In the genomic region with DNA sequence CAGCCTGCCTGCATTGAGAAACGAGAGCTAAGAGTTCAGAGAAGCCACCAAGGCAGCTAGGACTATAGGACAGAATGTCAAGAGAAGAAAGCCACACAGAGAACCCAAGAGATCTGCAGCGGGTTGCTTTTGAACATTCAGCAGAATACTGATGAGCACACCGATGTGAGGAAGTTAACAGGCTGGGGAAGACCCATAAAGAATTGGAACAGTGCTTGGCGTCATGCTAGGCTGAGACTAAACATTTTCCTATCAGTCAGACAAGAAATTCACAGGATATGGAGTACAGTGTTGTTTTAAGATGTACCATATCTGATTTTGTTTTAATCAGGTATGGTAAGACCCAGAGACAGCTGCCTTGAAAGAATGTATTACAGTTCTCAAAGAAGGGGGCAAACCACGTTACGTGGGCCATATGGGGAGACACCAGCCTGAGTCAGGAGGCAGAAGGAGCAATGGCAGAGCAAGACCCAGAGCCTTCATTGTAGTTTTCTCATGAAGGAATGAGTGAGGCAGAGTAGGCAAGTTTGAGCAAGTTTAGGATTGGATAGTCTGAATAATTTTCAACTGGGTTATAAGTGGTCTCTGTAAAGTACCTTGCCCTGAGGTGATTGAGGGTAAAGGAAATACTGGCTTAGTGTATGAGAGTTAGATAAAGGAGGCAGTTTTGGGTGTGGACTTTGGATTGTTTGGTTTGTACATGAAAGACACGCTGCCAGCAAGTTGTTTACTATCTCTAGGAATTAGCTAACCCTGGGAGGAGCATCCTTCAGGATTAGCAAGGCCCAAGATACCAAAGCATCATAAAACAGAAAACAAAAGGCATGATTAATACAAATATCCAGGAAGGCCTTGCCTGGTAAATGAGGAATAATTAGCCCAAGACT, we compare ENCODE assay signal across 12 cellular contexts. TPM values are rescaled to one million over a fixed set of nuclear protein-coding genes. Genes with fewer than 3 reads are reported as not detected.
DNase-seq lines count a peak whose midpoint lies in the region; ATAC-seq, FAIRE-seq and TF ChIP-seq lines count a peak whose summit lies in the region.
"Had no signal": no experiment of that assay in that cellular context is flagged by ENCODE, and none has a peak within 500 bp of the region (broad histone marks: within the 10 kb centered on the region; RNA-seq: fewer than 3 reads in every experiment).

No MANE protein-coding gene starts in this region.

- intact Hi-C loops in natural killer cell (cut with micrococcal nuclease) (no loop called here), K562 (cut with micrococcal nuclease) (no loop called here), mucosa of descending colon (cut with DNase I, micrococcal nuclease) (no loop called here), lower leg skin (cut with DNase I; ENCODE audit: low total_unique reads) (no loop called here), kidney (cut with DNase I) (no loop called here)

- CTCF ChIA-PET in K562 (lab: Yijun Ruan, JAX; ENCODE audit: low intra/inter-chr PET ratio), result no interaction called here

- 48% methylated on average over 5 of the region's 7 CpGs for WGBS in K562 (ENCODE audit: insufficient coverage, low coverage, missing lambda C conversion rate)
- 52 to 53% methylated on average over 7 of the region's 7 CpGs for WGBS in lower leg skin, 2 donors

- H3K79me2 ChIP-seq in K562 (ENCODE audit: control insufficient read depth, insufficient read depth, low read length), result no peaks in the 10 kb centered on the region; the same call in 2 of the 3 replicates

- no peak overlapping the region for H3K4me3 Mint-ChIP-seq in natural killer cell
- no peak overlapping the region for H3K4me3 Mint-ChIP-seq in natural killer cell treated with Interleukin-12 subunit alpha and Interleukin-12 subunit beta and Interleukin-15 and Interleukin-18, amount 100 ng/mL, for 72 hours

- POLR2A ChIA-PET in K562 (lab: Yijun Ruan, JAX), result interaction anchor here (0.6 to 1.6 kb wide), 3 partner anchors 13 to 38 kb away, joined by 3 to 4 read pairs (median 4); no protein-coding TSS in a partner anchor

- H3K4me3 ChIP-seq in K562 (no peak overlapping the region), mucosa of descending colon (no peak overlapping the region), lower leg skin (ENCODE audit: low read depth, poor library complexity, severe bottlenecking) (no peak overlapping the region), kidney (ENCODE audit: low read length in 2 of 2) (no peak overlapping the region)
- H3K4me3 ChIP-seq: ascending aorta had no signal

- H3K27me3 Mint-ChIP-seq in natural killer cell (ENCODE audit: low read depth in 2 of 2), result no peaks in the 10 kb centered on the region
- no peaks in the 10 kb centered on the region for H3K27me3 Mint-ChIP-seq in natural killer cell treated with Interleukin-12 subunit alpha and Interleukin-12 subunit beta and Interleukin-15 and Interleukin-18, amount 100 ng/mL, for 72 hours

- no peak overlapping the region for H3K4me2 ChIP-seq in K562 (ENCODE audit: insufficient read depth, low read length)
- H3K4me2 ChIP-seq: SK-N-SH had no signal

- TF ChIP-seq POLR2A in K562 (conservative IDR thresholded peaks at IDR 0.05) (peak; percentile 30; the same call in 1 of the 2 replicates), lower leg skin (IDR thresholded peaks at IDR 0.05) (no peak)

- H3K9ac ChIP-seq in K562 (ENCODE audit: insufficient read depth in 1 of 2, low read depth in 2 of 2, low read length in 2 of 2) (no peak overlapping the region), kidney (ENCODE audit: low read length in 2 of 2) (no peak overlapping the region)
- H3K9ac ChIP-seq: SK-N-SH had no signal

- H3K4me1 Mint-ChIP-seq in natural killer cell, result no peaks in the 10 kb centered on the region
- peaks cover 0 to 7% of the 10 kb centered on the region in 2 donors for H3K4me1 Mint-ChIP-seq in natural killer cell treated with Interleukin-12 subunit alpha and Interleukin-12 subunit beta and Interleukin-15 and Interleukin-18, amount 100 ng/mL, for 72 hours (ENCODE audit: low read depth in 2 of 2)

- H3K27ac ChIP-seq in K562 (ENCODE audit: extremely low read depth, low read depth, low read length) (no peak overlapping the region), kidney (ENCODE audit: low read depth in 2 of 2, low read length in 2 of 2) (no peak overlapping the region)

- no peak overlapping the region for H2AFZ ChIP-seq in K562 (ENCODE audit: low read depth, low read length)

- H3K4me1 ChIP-seq in K562 (replicated peaks in 1 of 2; ENCODE audit: control insufficient read depth in 2 of 2, insufficient read depth in 2 of 2, low read length in 2 of 2) (peaks cover 0 to 4% of the 10 kb centered on the region in 2 experiments; a peak in 2 of 5 replicates), mucosa of descending colon (ENCODE audit: low read depth) (peaks cover 16% of the 10 kb centered on the region), kidney (ENCODE audit: control insufficient read depth in 1 of 2, insufficient read depth in 1 of 2, low read depth in 1 of 2, low read length in 2 of 2) (peaks cover 9 to 10% of the 10 kb centered on the region in 2 donors)

- H3K9me3 Mint-ChIP-seq in natural killer cell, result no peaks in the 10 kb centered on the region
- no peaks in the 10 kb centered on the region for H3K9me3 Mint-ChIP-seq in natural killer cell treated with Interleukin-12 subunit alpha and Interleukin-12 subunit beta and Interleukin-15 and Interleukin-18, amount 100 ng/mL, for 72 hours

- H3K9me3 ChIP-seq in K562 (replicated peaks; ENCODE audit: control insufficient read depth, insufficient read depth, low read depth, low read length) (no peaks in the 10 kb centered on the region), mucosa of descending colon (no peaks in the 10 kb centered on the region), kidney (ENCODE audit: control insufficient read depth in 1 of 2, low read length in 2 of 2) (no peaks in the 10 kb centered on the region)
- H3K9me3 ChIP-seq: ascending aorta, SK-N-SH had no signal

- no peaks in the 10 kb centered on the region for H4K20me1 ChIP-seq in K562 (replicated peaks; ENCODE audit: control insufficient read depth, insufficient read depth, low read length)

- H3K36me3 ChIP-seq in K562 (ENCODE audit: control insufficient read depth, insufficient read depth, low read length) (peaks cover 12% of the 10 kb centered on the region; the same call in 2 of the 3 replicates), mucosa of descending colon (ENCODE audit: low read depth) (no peaks in the 10 kb centered on the region), kidney (ENCODE audit: control insufficient read depth in 1 of 2, insufficient read depth in 2 of 2, low read length in 2 of 2) (peaks cover 0 to 11% of the 10 kb centered on the region in 2 donors)

- ATAC-seq in natural killer cell (no peak), K562 (peak; percentile 22; the same call in 2 of the 3 replicates), mucosa of descending colon (peak; percentile 85), GM19023 (IDR thresholded peaks at IDR 0.05; ENCODE audit: unreplicated experiment) (no peak), GM21526 (IDR thresholded peaks at IDR 0.05; ENCODE audit: low FRiP score, unreplicated experiment) (no peak)
- no peak for ATAC-seq in natural killer cell treated with Interleukin-12 subunit alpha and Interleukin-12 subunit beta and Interleukin-15 and Interleukin-18, amount 100 ng/mL, for 72 hours

- in situ Hi-C loops in K562 (cut with MboI), result no loop called here

- no peak for TF ChIP-seq EP300 in K562 (IDR thresholded peaks at IDR 0.05; ENCODE audit: low read length)

- no peaks in the 10 kb centered on the region for H3K27me3 ChIP-seq in K562 (ENCODE audit: control insufficient read depth in 2 of 2, insufficient read depth in 2 of 2, low read length in 2 of 2)
- H3K27me3 ChIP-seq: ascending aorta had no signal

- H3K9me1 ChIP-seq in K562 (ENCODE audit: control insufficient read depth, insufficient read depth, low read length), result no peaks in the 10 kb centered on the region

- FAIRE-seq in K562 (lab: Jason Lieb, UNC), result no peak
- FAIRE-seq in kidney (lab: Jason Lieb, UNC), result no peak

- no TSS peak for BruUV-seq in K562 (replicated peaks; lab: Mats Ljungman, UMichigan)

- TF ChIP-seq CTCF in natural killer cell (IDR thresholded peaks at IDR 0.05), result no peak
- TF ChIP-seq CTCF in K562 (IDR thresholded peaks at IDR 0.05 in 2 of 3, conservative IDR thresholded peaks at IDR 0.05 in 1 of 3; ENCODE audit: insufficient read depth in 2 of 3, low read depth in 1 of 3, low read length in 3 of 3), result no peak
- TF ChIP-seq CTCF in mucosa of descending colon (IDR thresholded peaks at IDR 0.05), result no peak
- TF ChIP-seq CTCF in lower leg skin (IDR thresholded peaks at IDR 0.05), result no peak
- no peak for TF ChIP-seq CTCF in kidney (IDR thresholded peaks at IDR 0.05; ENCODE audit: borderline replicate concordance, extremely low read depth, insufficient read depth)

- no peak for DNase-seq in natural killer cell
- DNase-seq in natural killer cell treated with Interleukin-12 subunit alpha and Interleukin-12 subunit beta and Interleukin-15 and Interleukin-18, amount 100 ng/mL, for 72 hours (ENCODE audit: low spot score), result no peak
- DNase-seq in K562 (ENCODE audit: extremely low read depth in 1 of 4, low spot score in 3 of 4), result no peak
- peak in 1 of 3 donors; percentile 71 for DNase-seq in mucosa of descending colon
- no peak for DNase-seq in lower leg skin (ENCODE audit: low spot score in 2 of 2)
- DNase-seq in kidney, result no peak
- DNase-seq: activated CD4-positive, alpha-beta T cell treated with anti-CD3 and anti-CD28 coated beads, Interleukin-2, amount 50 U/mL, for 4 hours; Karpas-422; SK-N-SH had no signal

- TF ChIP-seq RAD21 in K562 (CRISPR knock-in tag; conservative IDR thresholded peaks at IDR 0.05 in 1 of 2, IDR thresholded peaks at IDR 0.05 in 1 of 2), result no peak

- H3K36me3 Mint-ChIP-seq in natural killer cell, result no peaks in the 10 kb centered on the region
- H3K36me3 Mint-ChIP-seq in natural killer cell treated with Interleukin-12 subunit alpha and Interleukin-12 subunit beta and Interleukin-15 and Interleukin-18, amount 100 ng/mL, for 72 hours, result peaks cover 17% of the 10 kb centered on the region

- H3K27ac Mint-ChIP-seq in natural killer cell, result peak overlapping the region; percentile 13 to 38
- no peak overlapping the region for H3K27ac Mint-ChIP-seq in natural killer cell treated with Interleukin-12 subunit alpha and Interleukin-12 subunit beta and Interleukin-15 and Interleukin-18, amount 100 ng/mL, for 72 hours

RNA-seq across cellular contexts. Expression of a gene that starts 14.3 kb away (rescaled TPM):
- total RNA-seq in natural killer cell (1 to 10 TPM; 1.7 to 4.8 (median 2.3) TPM), K562 (2014; rRNA removed) (1.8 and 1.9 TPM in 2 replicates), K562 (2014; rRNA removed; fragmentation: Illumina TruSeq; extraction: Trizol) (0.29 and 0.44 TPM in 2 replicates), K562 (2015; rRNA removed; fragmentation: Illumina TruSeq; extraction: Trizol) (0.45 and 0.51 TPM in 2 replicates), K562 (2021) (1.1 and 1.4 TPM in 2 replicates), mucosa of descending colon (10 to 100 TPM in 2 of 3 donors, 1 to 10 TPM in 1; 7.5 to 15.7 (median 15.7) TPM), lower leg skin (10 to 100 TPM; 12.5 to 19.2 (median 16.5) TPM), kidney (47.6 TPM)
- total RNA-seq in natural killer cell treated with Interleukin-12 subunit alpha and Interleukin-12 subunit beta and Interleukin-15 and Interleukin-18, amount 100 ng/mL, for 72 hours, result 1 to 10 TPM; 1.8 to 2.3 TPM
- total RNA-seq in K562 (2011; cell fraction: chromatin; rRNA removed; ENCODE audit: low replicate concordance), result 1.9 and 6.9 TPM in 2 replicates
- total RNA-seq in K562 (2011; cell fraction: nucleolus; rRNA removed), result 5.9 and 6.5 TPM in 2 replicates
- total RNA-seq in K562 (2011; cell fraction: nucleoplasm; rRNA removed), result 3.1 and 5.1 TPM in 2 replicates
- polyA plus RNA-seq in K562 (2011; rRNA removed) (2.2 and 2.8 TPM in 2 replicates), K562 (2014; fragmentation: Illumina TruSeq; extraction: Trizol) (0.62 and 0.84 TPM in 2 replicates), K562 (2014; fragmentation: Nextera tagmentation; extraction: Ambion mirVana) (under 1 TPM in 1 of 2 experiments, not detected in 1; 0.10 TPM), K562 (2014; rRNA removed) (1.7 and 2.8 TPM in 2 replicates), kidney (ENCODE audit: insufficient read depth, low read depth, low replicate concordance) (23.4 TPM)
- 3.5 and 4.5 TPM in 2 replicates for polyA plus RNA-seq in K562 (2011; cell fraction: cytosol; rRNA removed)
- 16.6 and 22.0 TPM in 2 replicates for polyA plus RNA-seq in K562 (2011; cell fraction: nucleus; rRNA removed)
- 0.92 and 3.8 TPM in 2 replicates for polyA plus RNA-seq in K562 (2012)
- 0.35 and 0.42 TPM in 2 replicates for polyA minus RNA-seq in K562 (2011; rRNA and poly(A)+ RNA removed)
- 0.48 and 0.73 TPM in 2 replicates for polyA minus RNA-seq in K562 (2011; cell fraction: cytosol; rRNA and poly(A)+ RNA removed)
- 1.3 TPM in 2 replicates for polyA minus RNA-seq in K562 (2011; cell fraction: nucleus; rRNA and poly(A)+ RNA removed)

RNA-seq across cellular contexts. Expression of a gene that starts 22.8 kb away (rescaled TPM):
- 10 to 100 TPM; 40.9 to 44.6 (median 44.0) TPM for total RNA-seq in natural killer cell
- total RNA-seq in natural killer cell treated with Interleukin-12 subunit alpha and Interleukin-12 subunit beta and Interleukin-15 and Interleukin-18, amount 100 ng/mL, for 72 hours, result 100 to 1,000 TPM; 104 to 117 TPM
- 75.3 and 99.4 TPM in 2 replicates for total RNA-seq in K562 (2011; cell fraction: chromatin; rRNA removed; ENCODE audit: low replicate concordance)
- 77.6 and 88.4 TPM in 2 replicates for total RNA-seq in K562 (2011; cell fraction: nucleolus; rRNA removed)
- total RNA-seq in K562 (2011; cell fraction: nucleoplasm; rRNA removed), result 86.2 and 92.8 TPM in 2 replicates
- 234 and 278 TPM in 2 replicates for total RNA-seq in K562 (2014; rRNA removed)
- total RNA-seq in K562 (2014; rRNA removed; fragmentation: Illumina TruSeq; extraction: Trizol), result 274 and 289 TPM in 2 replicates
- 266 and 281 TPM in 2 replicates for total RNA-seq in K562 (2015; rRNA removed; fragmentation: Illumina TruSeq; extraction: Trizol)
- 131 and 132 TPM in 2 replicates for total RNA-seq in K562 (2021)
- polyA plus RNA-seq in K562 (2011; rRNA removed), result 120 and 151 TPM in 2 replicates
- 249 and 264 TPM in 2 replicates for polyA plus RNA-seq in K562 (2011; cell fraction: cytosol; rRNA removed)
- polyA plus RNA-seq in K562 (2011; cell fraction: nucleus; rRNA removed), result 86.3 and 104 TPM in 2 replicates
- polyA plus RNA-seq in K562 (2012), result 144 and 316 TPM in 2 replicates
- 271 and 366 TPM in 2 replicates for polyA plus RNA-seq in K562 (2014; fragmentation: Illumina TruSeq; extraction: Trizol)
- 100 to 1,000 TPM; 274 to 281 TPM for polyA plus RNA-seq in K562 (2014; fragmentation: Nextera tagmentation; extraction: Ambion mirVana)
- 236 and 249 TPM in 2 replicates for polyA plus RNA-seq in K562 (2014; rRNA removed)
- polyA minus RNA-seq in K562 (2011; rRNA and poly(A)+ RNA removed), result 231 and 354 TPM in 2 replicates
- polyA minus RNA-seq in K562 (2011; cell fraction: cytosol; rRNA and poly(A)+ RNA removed), result 87.0 and 105 TPM in 2 replicates
- 38.2 and 60.6 TPM in 2 replicates for polyA minus RNA-seq in K562 (2011; cell fraction: nucleus; rRNA and poly(A)+ RNA removed)
- total RNA-seq in mucosa of descending colon, result 10 to 100 TPM; 56.6 to 77.6 (median 77.2) TPM
- 100 to 1,000 TPM; 108 to 134 (median 116) TPM for total RNA-seq in lower leg skin
- 73.7 TPM for total RNA-seq in kidney
- polyA plus RNA-seq in kidney (ENCODE audit: insufficient read depth, low read depth, low replicate concordance), result 136 TPM

RNA-seq across cellular contexts. Expression of a gene that starts 23.7 kb away (rescaled TPM):
- total RNA-seq in natural killer cell (100 to 1,000 TPM in 1 of 3 donors, 10 to 100 TPM in 2; 76.9 to 102 (median 94.9) TPM), K562 (2014; rRNA removed) (51.8 and 85.3 TPM in 2 replicates), K562 (2014; rRNA removed; fragmentation: Illumina TruSeq; extraction: Trizol) (45.4 and 47.2 TPM in 2 replicates), K562 (2015; rRNA removed; fragmentation: Illumina TruSeq; extraction: Trizol) (51.0 and 52.7 TPM in 2 replicates), K562 (2021) (67.8 and 69.2 TPM in 2 replicates), mucosa of descending colon (100 to 1,000 TPM; 188 to 243 (median 242) TPM), lower leg skin (100 to 1,000 TPM in 1 of 4 donors, 10 to 100 TPM in 3; 67.0 to 124 (median 95.9) TPM), kidney (150 TPM)
- total RNA-seq in natural killer cell treated with Interleukin-12 subunit alpha and Interleukin-12 subunit beta and Interleukin-15 and Interleukin-18, amount 100 ng/mL, for 72 hours, result 100 to 1,000 TPM; 105 to 111 TPM
- 19.1 and 56.0 TPM in 2 replicates for total RNA-seq in K562 (2011; cell fraction: chromatin; rRNA removed; ENCODE audit: low replicate concordance)
- total RNA-seq in K562 (2011; cell fraction: nucleolus; rRNA removed), result 46.4 and 51.1 TPM in 2 replicates
- 29.2 and 47.6 TPM in 2 replicates for total RNA-seq in K562 (2011; cell fraction: nucleoplasm; rRNA removed)
- polyA plus RNA-seq in K562 (2011; rRNA removed) (60.4 and 68.9 TPM in 2 replicates), K562 (2014; fragmentation: Illumina TruSeq; extraction: Trizol) (50.3 and 58.1 TPM in 2 replicates), K562 (2014; fragmentation: Nextera tagmentation; extraction: Ambion mirVana) (10 to 100 TPM; 31.5 to 48.8 TPM), K562 (2014; rRNA removed) (45.3 and 48.9 TPM in 2 replicates), kidney (ENCODE audit: insufficient read depth, low read depth, low replicate concordance) (111 TPM)
- 79.6 and 131 TPM in 2 replicates for polyA plus RNA-seq in K562 (2011; cell fraction: cytosol; rRNA removed)
- 40.8 and 61.4 TPM in 2 replicates for polyA plus RNA-seq in K562 (2011; cell fraction: nucleus; rRNA removed)
- 44.7 and 52.7 TPM in 2 replicates for polyA plus RNA-seq in K562 (2012)
- 51.0 and 71.0 TPM in 2 replicates for polyA minus RNA-seq in K562 (2011; rRNA and poly(A)+ RNA removed)
- polyA minus RNA-seq in K562 (2011; cell fraction: cytosol; rRNA and poly(A)+ RNA removed), result 68.5 and 68.7 TPM in 2 replicates
- polyA minus RNA-seq in K562 (2011; cell fraction: nucleus; rRNA and poly(A)+ RNA removed), result 17.6 and 24.5 TPM in 2 replicates

RNA-seq across cellular contexts. Expression of a gene that starts 24.4 kb away (rescaled TPM):
- total RNA-seq in natural killer cell, result 10 to 100 TPM in 1 of 3 donors, 1 to 10 TPM in 2; 4.0 to 11.9 (median 7.0) TPM
- 10 to 100 TPM; 13.7 to 59.5 TPM for total RNA-seq in natural killer cell treated with Interleukin-12 subunit alpha and Interleukin-12 subunit beta and Interleukin-15 and Interleukin-18, amount 100 ng/mL, for 72 hours
- 9.0 and 28.5 TPM in 2 replicates for total RNA-seq in K562 (2011; cell fraction: chromatin; rRNA removed; ENCODE audit: low replicate concordance)
- total RNA-seq in K562 (2011; cell fraction: nucleolus; rRNA removed), result 30.5 and 31.9 TPM in 2 replicates
- total RNA-seq in K562 (2011; cell fraction: nucleoplasm; rRNA removed), result 15.0 and 17.6 TPM in 2 replicates
- total RNA-seq in K562 (2014; rRNA removed), result 10.7 and 12.0 TPM in 2 replicates
- total RNA-seq in K562 (2014; rRNA removed; fragmentation: Illumina TruSeq; extraction: Trizol), result 2.5 and 2.9 TPM in 2 replicates
- total RNA-seq in K562 (2015; rRNA removed; fragmentation: Illumina TruSeq; extraction: Trizol), result 6.9 and 7.1 TPM in 2 replicates
- total RNA-seq in K562 (2021), result 11.1 and 12.5 TPM in 2 replicates
- polyA plus RNA-seq in K562 (2011; rRNA removed), result 6.6 and 8.0 TPM in 2 replicates
- 9.0 and 21.5 TPM in 2 replicates for polyA plus RNA-seq in K562 (2011; cell fraction: cytosol; rRNA removed)
- 24.8 and 45.2 TPM in 2 replicates for polyA plus RNA-seq in K562 (2011; cell fraction: nucleus; rRNA removed)
- 11.5 and 24.6 TPM in 2 replicates for polyA plus RNA-seq in K562 (2012)
- polyA plus RNA-seq in K562 (2014; fragmentation: Illumina TruSeq; extraction: Trizol), result 7.1 and 10.4 TPM in 2 replicates
- under 1 TPM; 0.46 to 0.81 TPM for polyA plus RNA-seq in K562 (2014; fragmentation: Nextera tagmentation; extraction: Ambion mirVana)
- polyA plus RNA-seq in K562 (2014; rRNA removed), result 9.6 and 11.8 TPM in 2 replicates
- 2.7 and 4.9 TPM in 2 replicates for polyA minus RNA-seq in K562 (2011; rRNA and poly(A)+ RNA removed)
- polyA minus RNA-seq in K562 (2011; cell fraction: cytosol; rRNA and poly(A)+ RNA removed), result 7.2 and 8.3 TPM in 2 replicates
- polyA minus RNA-seq in K562 (2011; cell fraction: nucleus; rRNA and poly(A)+ RNA removed), result 6.9 and 8.3 TPM in 2 replicates
- 100 to 1,000 TPM in 1 of 3 donors, 10 to 100 TPM in 2; 10.9 to 124 (median 57.2) TPM for total RNA-seq in mucosa of descending colon
- total RNA-seq in lower leg skin, result 1 to 10 TPM; 1.5 to 6.9 (median 4.2) TPM
- 169 TPM for total RNA-seq in kidney
- 153 TPM for polyA plus RNA-seq in kidney (ENCODE audit: insufficient read depth, low read depth, low replicate concordance)
- total RNA-seq: ascending aorta had no signal

Comparison
In these comparisons a context has a peak if more than half of its experiments do, and no peak if none do; other contexts are left out.
1. H3K27ac Mint-ChIP-seq: peak in natural killer cell (2 of 2); none in natural killer cell treated with Interleukin-12 subunit alpha and Interleukin-12 subunit beta and Interleukin-15 and Interleukin-18, amount 100 ng/mL, for 72 hours (0 of 2).
2. ATAC-seq: peak in K562 (single experiment) and mucosa of descending colon (single experiment); none in natural killer cell (0 of 3), natural killer cell treated with Interleukin-12 subunit alpha and Interleukin-12 subunit beta and Interleukin-15 and Interleukin-18, amount 100 ng/mL, for 72 hours (0 of 2), GM19023 (single experiment) and GM21526 (single experiment).